1 cellular context compared by ENCODE assay signal in genomic region chr3:14150491-14151230, GRCh38.
TF ChIP-seq lines count a peak whose summit lies in the region.

No MANE protein-coding gene starts in this region.

TF ChIP-seq in HepG2, 621 proteins besides CTCF, POLR2A, EP300 and RAD21:
- no peak for TF ChIP-seq ZNF44 (CRISPR knock-in tag; IDR thresholded peaks at IDR 0.05)
- TF ChIP-seq RBM22 (optimal IDR thresholded peaks at IDR 0.05; ENCODE audit: low read length), result peak; percentile 29
TF ChIP-seq in HepG2: peak in this region for 1.
